Comparison of ENCODE assay signal across 13 cellular contexts in genomic region chr9:4137234-4137633, GRCh38.
DNase-seq lines count a peak whose midpoint lies in the region; ATAC-seq and TF ChIP-seq lines count a peak whose summit lies in the region.
"Had no signal": no experiment of that assay in that cellular context is flagged by ENCODE, and none has a peak within 500 bp of the region (broad histone marks: within the 10 kb centered on the region; RNA-seq: fewer than 3 reads in every experiment).

No MANE protein-coding gene starts in this region.

- H3K4me3 ChIP-seq in mesodermal cell (ENCODE audit: extremely low read depth, insufficient read depth, low read length, poor library complexity, severe bottlenecking) (no peak overlapping the region), esophagus squamous epithelium (no peak overlapping the region)
- H3K4me3 ChIP-seq: right lobe of liver had no signal

- 100% methylated on average over 1 of the region's 1 CpG for WGBS in mesodermal cell (ENCODE audit: insufficient coverage in 2 of 2), 2 experiments
- WGBS in esophagus squamous epithelium, 2 donors: 27 to 42% methylated on average over 1 of the region's 1 CpG

- H3K4me1 ChIP-seq in mesodermal cell (ENCODE audit: control insufficient read depth, insufficient read depth, low read length, poor library complexity, severe bottlenecking) (peaks cover 14% of the 10 kb centered on the region), esophagus squamous epithelium (peaks cover 0 to 11% (median 8%) of the 10 kb centered on the region in 3 donors)
- H3K4me1 ChIP-seq: right lobe of liver had no signal

- no peak for TF ChIP-seq CTCF in esophagus squamous epithelium (IDR thresholded peaks at IDR 0.05)

- ATAC-seq in GM19455 (IDR thresholded peaks at IDR 0.05; ENCODE audit: unreplicated experiment) (no peak), GM19328 (IDR thresholded peaks at IDR 0.05; ENCODE audit: unreplicated experiment) (no peak), GM18867 (IDR thresholded peaks at IDR 0.05; ENCODE audit: unreplicated experiment) (no peak)
- ATAC-seq: CD8-positive, alpha-beta T cell had no signal

- no peaks in the 10 kb centered on the region for H3K27me3 ChIP-seq in esophagus squamous epithelium
- H3K27me3 ChIP-seq: right lobe of liver had no signal

- H3K36me3 ChIP-seq in mesodermal cell (ENCODE audit: control insufficient read depth, insufficient read depth, low read length) (no peaks in the 10 kb centered on the region), esophagus squamous epithelium (no peaks in the 10 kb centered on the region)
- H3K36me3 ChIP-seq: right lobe of liver had no signal

- intact Hi-C loops in esophagus squamous epithelium (cut with DNase I): no loop called here

- TF ChIP-seq POLR2A in esophagus squamous epithelium (IDR thresholded peaks at IDR 0.05): no peak

- H3K9me3 ChIP-seq in mesodermal cell (ENCODE audit: control insufficient read depth, low read length) (no peaks in the 10 kb centered on the region), esophagus squamous epithelium (no peaks in the 10 kb centered on the region)
- H3K9me3 ChIP-seq: right lobe of liver had no signal

- DNase-seq in AG08395 (ENCODE audit: low spot score): peak; percentile 89
- DNase-seq in M059J (ENCODE audit: low read depth): peak; percentile 99
- peak; percentile 66 to 90 for DNase-seq in dermis microvascular lymphatic vessel endothelial cell (ENCODE audit: low read depth in 2 of 2)
- no peak for DNase-seq in esophagus squamous epithelium (lab: John Stamatoyannopoulos, UW)
- DNase-seq: activated T-cell treated with anti-CD3 and anti-CD28 coated beads, Interleukin-2, amount 50 U/mL, for 48 hours; CD8-positive, alpha-beta T cell; glutamatergic neuron; NCI-H1436 treated with DMSO at 0.1 percent for 48 hours; right lobe of liver had no signal

- H3K27ac ChIP-seq in mesodermal cell (ENCODE audit: low read depth, low read length, severe bottlenecking): peak overlapping the region; percentile 70
- no peak overlapping the region for H3K27ac ChIP-seq in esophagus squamous epithelium
- H3K27ac ChIP-seq: right lobe of liver had no signal
